21 cellular contexts compared by ENCODE assay signal in genomic region chr11:64364911-64365310, GRCh38. TPM values are rescaled to one million over a fixed set of nuclear protein-coding genes. Genes with fewer than 3 reads are reported as not detected.
DNase-seq lines count a peak whose midpoint lies in the region; ATAC-seq and TF ChIP-seq lines count a peak whose summit lies in the region.
"Had no signal": no experiment of that assay in that cellular context is flagged by ENCODE, and none has a peak within 500 bp of the region (broad histone marks: within the 10 kb centered on the region; RNA-seq: fewer than 3 reads in every experiment).

No MANE protein-coding gene starts in this region.

- intact Hi-C loops in PC-3 (cut with micrococcal nuclease): no loop called here

- H3K9ac ChIP-seq in GM23248 (no peak overlapping the region), PC-3 (ENCODE audit: low read length) (no peak overlapping the region)

- peak; percentile 31 for DNase-seq in GM23248
- peak; percentile 45 for DNase-seq in PC-3
- peak; percentile 51 for DNase-seq in myocyte (ENCODE audit: low read depth)
- no peak for DNase-seq in SIG-M5 (lab: John Stamatoyannopoulos, UW)
- DNase-seq: Calu3; MG63; NCI-H1105 treated with DMSO at 0.1 percent for 48 hours; NCI-H146; NCI-H1930; NCI-H2107; NCI-H446 treated with DMSO at 0.1 percent for 48 hours; NCI-H526; NCI-H82; NK-92 treated with Interleukin-12 subunit alpha and Interleukin-12 subunit beta, amount 100 ng/mL, for 24 hours; PC-9; RPMI8226; SHP77; T-helper 1 cell had no signal

- CTCF ChIA-PET in PC-3 (lab: Charles Lee): no interaction called here

- no peak overlapping the region for H3K4me3 Mint-ChIP-seq in activated T-helper 17 cell treated with anti-CD3 and anti-CD28 coated beads, Interleukin-2, amount 50 U/mL, for 72 hours
- H3K4me3 Mint-ChIP-seq: B cell had no signal

- H3K4me1 Mint-ChIP-seq in activated T-helper 17 cell treated with anti-CD3 and anti-CD28 coated beads, Interleukin-2, amount 50 U/mL, for 72 hours: peaks cover 4% of the 10 kb centered on the region

- peaks cover 4% of the 10 kb centered on the region; the same call in 1 of the 2 replicates for H3K79me2 ChIP-seq in GM23248 (ENCODE audit: insufficient read depth)
- peaks cover 15% of the 10 kb centered on the region for H3K79me2 ChIP-seq in PC-3 (ENCODE audit: low read length)

- H3K9me3 ChIP-seq in GM23248 (ENCODE audit: low read depth): no peaks in the 10 kb centered on the region
- H3K9me3 ChIP-seq in PC-3 (ENCODE audit: low read length): no peaks in the 10 kb centered on the region
- H3K9me3 ChIP-seq: MG63 had no signal

- H3K4me2 ChIP-seq in GM23248 (ENCODE audit: unreplicated experiment) (no peak overlapping the region), PC-3 (ENCODE audit: low read length) (no peak overlapping the region)
- H3K4me2 ChIP-seq: PC-9 had no signal

- no peak for TF ChIP-seq CTCF in PC-3 (conservative IDR thresholded peaks at IDR 0.05; ENCODE audit: low read depth, low read length)

- H3F3A ChIP-seq in GM23248 (ENCODE audit: insufficient read depth) (peaks cover 5% of the 10 kb centered on the region; the same call in 1 of the 2 replicates), PC-3 (ENCODE audit: low read length, unreplicated experiment) (peaks cover 6% of the 10 kb centered on the region)

- H3K27ac Mint-ChIP-seq in activated T-helper 17 cell treated with anti-CD3 and anti-CD28 coated beads, Interleukin-2, amount 50 U/mL, for 72 hours: no peak overlapping the region

- POLR2A ChIA-PET in PC-3 (lab: Charles Lee; ENCODE audit: unreplicated experiment): no interaction called here

- H3K4me1 ChIP-seq in GM23248 (ENCODE audit: insufficient read depth): peaks cover 5% of the 10 kb centered on the region; the same call in 1 of the 2 replicates
- peaks cover 17% of the 10 kb centered on the region for H3K4me1 ChIP-seq in PC-3 (ENCODE audit: insufficient read depth, low read length)

- H3K36me3 ChIP-seq in GM23248 (ENCODE audit: low read depth) (peaks cover 26% of the 10 kb centered on the region; the same call in 1 of the 2 replicates), PC-3 (ENCODE audit: low read depth, low read length) (peaks cover 64% of the 10 kb centered on the region)

- peaks cover 92% of the 10 kb centered on the region for H3K36me3 Mint-ChIP-seq in activated T-helper 17 cell treated with anti-CD3 and anti-CD28 coated beads, Interleukin-2, amount 50 U/mL, for 72 hours (ENCODE audit: low read depth)

- H3K9me2 ChIP-seq in GM23248 (ENCODE audit: insufficient read depth) (no peaks in the 10 kb centered on the region), PC-3 (replicated peaks; ENCODE audit: low read length) (no peaks in the 10 kb centered on the region)

- no peaks in the 10 kb centered on the region for H3K9me3 Mint-ChIP-seq in activated T-helper 17 cell treated with anti-CD3 and anti-CD28 coated beads, Interleukin-2, amount 50 U/mL, for 72 hours

- ATAC-seq in PC-3 (no peak), GM18868 (IDR thresholded peaks at IDR 0.05; ENCODE audit: unreplicated experiment) (no peak)
- no peak for ATAC-seq in activated T-helper 17 cell treated with anti-CD3 and anti-CD28 coated beads, Interleukin-2, amount 50 U/mL, for 72 hours (replicated peaks)

- H3K4me3 ChIP-seq in GM23248 (no peak overlapping the region), PC-3 (ENCODE audit: low read length) (no peak overlapping the region)
- H3K4me3 ChIP-seq: MG63, PC-9 had no signal

- H3K27me3 ChIP-seq in GM23248 (replicated peaks; ENCODE audit: insufficient read depth) (no peaks in the 10 kb centered on the region), PC-3 (ENCODE audit: low read length) (no peaks in the 10 kb centered on the region)
- H3K27me3 ChIP-seq: MG63 had no signal

- H2AFZ ChIP-seq in GM23248: no peak overlapping the region
- H2AFZ ChIP-seq in PC-3 (ENCODE audit: low read length): no peak overlapping the region
- H2AFZ ChIP-seq: PC-9 had no signal

- 76 to 80% methylated on average over 3 to 4 of the region's 4 CpGs for WGBS in GM23248 (ENCODE audit: low coverage in 1 of 2, low lambda C conversion rate in 2 of 2, missing lambda C conversion rate in 2 of 2), 2 experiments

- H4K20me1 ChIP-seq in GM23248 (ENCODE audit: insufficient read depth) (no peaks in the 10 kb centered on the region), PC-3 (ENCODE audit: low read length) (peaks cover 11% of the 10 kb centered on the region; the same call in 1 of the 2 replicates)

- no peaks in the 10 kb centered on the region for H3K27me3 Mint-ChIP-seq in activated T-helper 17 cell treated with anti-CD3 and anti-CD28 coated beads, Interleukin-2, amount 50 U/mL, for 72 hours
- H3K27me3 Mint-ChIP-seq: B cell had no signal

- in situ Hi-C loops in GM23248 (cut with MboI): no loop called here

- no peak overlapping the region for H3K27ac ChIP-seq in GM23248
- no peak overlapping the region for H3K27ac ChIP-seq in PC-3 (ENCODE audit: low read length)
- H3K27ac ChIP-seq: PC-9 had no signal

- BruUV-seq in PC-3 (replicated peaks; lab: Mats Ljungman, UMichigan): no TSS peak

RNA-seq across cellular contexts. Expression of gene RPS6KA4, which starts 5.9 kb away (rescaled TPM):
- total RNA-seq in GM23248 (2014; rRNA removed; shearing (Covaris generic)): 61.0 and 81.8 TPM in 2 replicates
- 12.2 and 13.6 TPM in 2 replicates for polyA plus RNA-seq in GM23248 (2016; fragmentation: Nextera tagmentation; extraction: Ambion mirVana)
- total RNA-seq in PC-3 (2014; rRNA removed) (148 and 189 TPM in 2 replicates), myocyte (26.9 and 30.3 TPM in 2 replicates)
- 25.4 TPM for polyA plus RNA-seq in myocyte (2012)
- 10 to 100 TPM; 14.8 to 33.3 TPM for total RNA-seq in activated T-helper 17 cell treated with anti-CD3 and anti-CD28 coated beads, Interleukin-2, amount 50 U/mL, for 72 hours

RNA-seq across cellular contexts. Expression of gene CCDC88B, which starts 24.9 kb away (rescaled TPM):
- total RNA-seq in GM23248 (2014; rRNA removed; shearing (Covaris generic)): 1.8 TPM in 2 replicates
- polyA plus RNA-seq in GM23248 (2016; fragmentation: Nextera tagmentation; extraction: Ambion mirVana): 2.6 and 3.1 TPM in 2 replicates
- 19.6 and 21.0 TPM in 2 replicates for total RNA-seq in PC-3 (2014; rRNA removed)
- total RNA-seq in myocyte: 0.94 and 1.6 TPM in 2 replicates
- 1.7 TPM for polyA plus RNA-seq in myocyte (2012)
- 100 to 1,000 TPM; 120 to 125 TPM for total RNA-seq in activated T-helper 17 cell treated with anti-CD3 and anti-CD28 coated beads, Interleukin-2, amount 50 U/mL, for 72 hours

RNA-seq across cellular contexts. Expression of gene PRDX5, which starts 47.0 kb away (rescaled TPM):
- 243 and 260 TPM in 2 replicates for total RNA-seq in GM23248 (2014; rRNA removed; shearing (Covaris generic))
- polyA plus RNA-seq in GM23248 (2016; fragmentation: Nextera tagmentation; extraction: Ambion mirVana): 436 and 451 TPM in 2 replicates
- 467 and 585 TPM in 2 replicates for total RNA-seq in PC-3 (2014; rRNA removed)
- total RNA-seq in myocyte: 189 and 223 TPM in 2 replicates
- polyA plus RNA-seq in myocyte (2012): 564 TPM
- 100 to 1,000 TPM; 124 to 164 TPM for total RNA-seq in activated T-helper 17 cell treated with anti-CD3 and anti-CD28 coated beads, Interleukin-2, amount 50 U/mL, for 72 hours

RNA-seq across cellular contexts. Expression of gene TRMT112, which starts 47.6 kb away (rescaled TPM):
- 161 and 183 TPM in 2 replicates for total RNA-seq in GM23248 (2014; rRNA removed; shearing (Covaris generic))
- polyA plus RNA-seq in GM23248 (2016; fragmentation: Nextera tagmentation; extraction: Ambion mirVana): 269 and 282 TPM in 2 replicates
- total RNA-seq in PC-3 (2014; rRNA removed) (812 and 815 TPM in 2 replicates), myocyte (224 and 231 TPM in 2 replicates)
- 324 TPM for polyA plus RNA-seq in myocyte (2012)
- total RNA-seq in activated T-helper 17 cell treated with anti-CD3 and anti-CD28 coated beads, Interleukin-2, amount 50 U/mL, for 72 hours: 100 to 1,000 TPM; 157 to 218 TPM

RNA-seq across cellular contexts. Expression of gene ESRRA, which starts 59.6 kb away (rescaled TPM):
- total RNA-seq in GM23248 (2014; rRNA removed; shearing (Covaris generic)): 38.6 and 41.9 TPM in 2 replicates
- polyA plus RNA-seq in GM23248 (2016; fragmentation: Nextera tagmentation; extraction: Ambion mirVana): 17.2 and 18.1 TPM in 2 replicates
- 111 and 114 TPM in 2 replicates for total RNA-seq in PC-3 (2014; rRNA removed)
- 77.0 and 121 TPM in 2 replicates for total RNA-seq in myocyte
- polyA plus RNA-seq in myocyte (2012): 32.7 TPM
- 10 to 100 TPM; 31.2 to 55.7 TPM for total RNA-seq in activated T-helper 17 cell treated with anti-CD3 and anti-CD28 coated beads, Interleukin-2, amount 50 U/mL, for 72 hours
